Comparison of ENCODE assay signal across 34 cellular contexts in genomic region chr4:155837203-155837796, GRCh38. TPM values are rescaled to one million over a fixed set of nuclear protein-coding genes. Genes with fewer than 3 reads are reported as not detected.
A peak's percentile ranks its signal among the peaks of the same experiment; 100 is the strongest.
DNase-seq lines count a peak whose midpoint lies in the region; ATAC-seq, FAIRE-seq and TF ChIP-seq lines count a peak whose summit lies in the region.
"Had no signal": no experiment of that assay in that cellular context is flagged by ENCODE, and none has a peak within 500 bp of the region (broad histone marks: within the 10 kb centered on the region; RNA-seq: fewer than 3 reads in every experiment).

No MANE protein-coding gene starts in this region.

- no peak overlapping the region for H3K9ac ChIP-seq in GM12878 (ENCODE audit: control insufficient read depth, insufficient read depth, low read length)

- RAD21 ChIA-PET in GM12878 (lab: Charles Lee; ENCODE audit: unreplicated experiment), result no interaction called here

- no TSS peak for BruUV-seq in GM12878 (replicated peaks; lab: Mats Ljungman, UMichigan)

- TF ChIP-seq EP300 in GM12878 (IDR thresholded peaks at IDR 0.05; ENCODE audit: borderline replicate concordance in 1 of 2, control insufficient read depth in 1 of 2, low read depth in 2 of 2, low read length in 2 of 2), result no peak

- 0% methylated on average over 1 of the region's 1 CpG for WGBS in GM12878 (ENCODE audit: insufficient coverage, insufficient replicate concordance, low lambda C conversion rate, missing lambda C conversion rate)

- TF ChIP-seq CTCF in GM12878 (IDR thresholded peaks at IDR 0.05 in 2 of 3, conservative IDR thresholded peaks at IDR 0.05 in 1 of 3; ENCODE audit: control insufficient read depth in 2 of 3, extremely low read depth in 1 of 3, insufficient read depth in 1 of 3, low read depth in 3 of 3, low read length in 3 of 3), result no peak

- POLR2A ChIA-PET in GM12878 (lab: Charles Lee), result no interaction called here
- POLR2A ChIA-PET in CD8-positive, alpha-beta memory T cell (lab: Charles Lee), result no interaction called here

- H2AFZ ChIP-seq in GM12878 (ENCODE audit: control insufficient read depth, low read depth, low read length), result no peak overlapping the region

- peak; percentile 52 for ATAC-seq in GM18868 (IDR thresholded peaks at IDR 0.05; ENCODE audit: unreplicated experiment)
- peak; percentile 56 for ATAC-seq in GM21423 (IDR thresholded peaks at IDR 0.05; ENCODE audit: unreplicated experiment)
- peak; percentile 64 for ATAC-seq in HG02981 (IDR thresholded peaks at IDR 0.05; ENCODE audit: unreplicated experiment)
- ATAC-seq in GM12878, result peak; percentile 67
- no peak for ATAC-seq in GM18505 (IDR thresholded peaks at IDR 0.05; ENCODE audit: unreplicated experiment)
- ATAC-seq: CD8-positive, alpha-beta T cell; effector memory CD8-positive, alpha-beta T cell; natural killer cell treated with Interleukin-12 subunit alpha and Interleukin-12 subunit beta and Interleukin-15 and Interleukin-18, amount 100 ng/mL, for 72 hours; psoas muscle; sciatic nerve had no signal

- H3K27ac Mint-ChIP-seq in CD8-positive, alpha-beta memory T cell, result no peak overlapping the region
- H3K27ac Mint-ChIP-seq: CD8-positive, alpha-beta T cell; effector memory CD8-positive, alpha-beta T cell; HFFc6; natural killer cell treated with Interleukin-12 subunit alpha and Interleukin-12 subunit beta and Interleukin-15 and Interleukin-18, amount 100 ng/mL, for 72 hours had no signal

- no peak overlapping the region for H3K4me3 Mint-ChIP-seq in CD8-positive, alpha-beta memory T cell
- H3K4me3 Mint-ChIP-seq: CD8-positive, alpha-beta T cell; effector memory CD8-positive, alpha-beta T cell; HFFc6; natural killer cell treated with Interleukin-12 subunit alpha and Interleukin-12 subunit beta and Interleukin-15 and Interleukin-18, amount 100 ng/mL, for 72 hours had no signal

- no peak for DNase-seq in GM12878 (ENCODE audit: low read depth, low spot score)
- no peak for DNase-seq in NCI-H2107 treated with DMSO at 0.1 percent for 48 hours (lab: John Stamatoyannopoulos, UW; ENCODE audit: unreplicated experiment)
- no peak for DNase-seq in CD8-positive, alpha-beta memory T cell
- DNase-seq: activated CD4-positive, alpha-beta T cell treated with anti-CD3 and anti-CD28 coated beads, Interleukin-2, amount 50 U/mL, for 48 hours; activated naive CD4-positive, alpha-beta T cell treated with Interleukin-2 at 50 U/mL for 16 hours; BE2C; CD8-positive, alpha-beta T cell; central memory CD4-positive, alpha-beta T cell; DMS 273 treated with DMSO at 0.1 percent for 48 hours; effector memory CD8-positive, alpha-beta T cell; GOT3; HFFc6; hypothalamus; NCI-H1105 treated with DMSO at 0.1 percent for 48 hours; NCI-H187 treated with DMSO at 0.1 percent for 48 hours; NCI-H2171 treated with DMSO at 0.1 percent for 48 hours; NCI-H526; psoas muscle; SHP77; T-helper 2 cell had no signal

- H3K27me3 Mint-ChIP-seq in CD8-positive, alpha-beta memory T cell, result peaks cover 0 to 6% of the 10 kb centered on the region in 2 donors
- H3K27me3 Mint-ChIP-seq: effector memory CD8-positive, alpha-beta T cell had no signal

- H3K36me3 Mint-ChIP-seq in CD8-positive, alpha-beta memory T cell, result no peaks in the 10 kb centered on the region
- H3K36me3 Mint-ChIP-seq: CD8-positive, alpha-beta T cell; natural killer cell treated with Interleukin-12 subunit alpha and Interleukin-12 subunit beta and Interleukin-15 and Interleukin-18, amount 100 ng/mL, for 72 hours had no signal

- no peaks in the 10 kb centered on the region for H3K9me3 Mint-ChIP-seq in CD8-positive, alpha-beta memory T cell
- H3K9me3 Mint-ChIP-seq: CD8-positive, alpha-beta T cell; effector memory CD8-positive, alpha-beta T cell; natural killer cell treated with Interleukin-12 subunit alpha and Interleukin-12 subunit beta and Interleukin-15 and Interleukin-18, amount 100 ng/mL, for 72 hours had no signal

- SMC1A ChIA-PET in GM12878 (lab: Charles Lee; ENCODE audit: uncharacterized antibody, unreplicated experiment), result interaction anchor here (1.1 to 1.7 kb wide), 2 partner anchors 84 to 116 kb away, joined by 3 to 4 read pairs; no protein-coding TSS in a partner anchor

- H3K4me1 Mint-ChIP-seq in CD8-positive, alpha-beta memory T cell, result no peaks in the 10 kb centered on the region

- H4K20me1 ChIP-seq in GM12878 (ENCODE audit: control insufficient read depth, insufficient read depth), result no peaks in the 10 kb centered on the region

- H3K79me2 ChIP-seq in GM12878 (ENCODE audit: control insufficient read depth, insufficient read depth, low read length), result no peaks in the 10 kb centered on the region

- no peaks in the 10 kb centered on the region for H3K27me3 ChIP-seq in GM12878 (replicated peaks in 1 of 2; ENCODE audit: control insufficient read depth in 2 of 2, insufficient read depth in 2 of 2, low read length in 1 of 2)
- H3K27me3 ChIP-seq in CD8-positive, alpha-beta memory T cell (ENCODE audit: insufficient read depth, low read length, poor library complexity, severe bottlenecking), result no peaks in the 10 kb centered on the region
- H3K27me3 ChIP-seq: tibial nerve had no signal

- TF ChIP-seq RAD21 in GM12878 (IDR thresholded peaks at IDR 0.05; ENCODE audit: insufficient read depth, low read depth, low read length), result no peak

- no peaks in the 10 kb centered on the region for H3K9me3 ChIP-seq in GM12878 (replicated peaks; ENCODE audit: control insufficient read depth, insufficient read depth, low read length)
- H3K9me3 ChIP-seq in CD8-positive, alpha-beta memory T cell (ENCODE audit: low read length), result no peaks in the 10 kb centered on the region
- H3K9me3 ChIP-seq: BE2C, psoas muscle, tibial nerve had no signal

- in situ Hi-C loops in GM12878 (cut with MboI), result no loop called here

- TF ChIP-seq POLR2A in GM12878 (IDR thresholded peaks at IDR 0.05; ENCODE audit: low read depth, low read length) (no peak), GM18505 (IDR thresholded peaks at IDR 0.05; ENCODE audit: borderline replicate concordance, extremely low read depth, insufficient read depth, insufficient read length) (no peak)

- intact Hi-C loops in GM12878 (cut with micrococcal nuclease; ENCODE audit: unreplicated experiment), result no loop called here

- no peak overlapping the region for H3K27ac ChIP-seq in GM12878 (ENCODE audit: control insufficient read depth, insufficient read depth)
- H3K27ac ChIP-seq in CD8-positive, alpha-beta memory T cell (ENCODE audit: low read depth, low read length), result no peak overlapping the region
- H3K27ac ChIP-seq: psoas muscle, tibial nerve had no signal

- H3K4me3 ChIP-seq in GM12878, result no peak overlapping the region
- no peak overlapping the region for H3K4me3 ChIP-seq in CD8-positive, alpha-beta memory T cell (ENCODE audit: low read length)
- H3K4me3 ChIP-seq: psoas muscle, tibial nerve had no signal

- H3K4me1 ChIP-seq in GM12878 (ENCODE audit: control insufficient read depth, insufficient read depth, low read length), result no peaks in the 10 kb centered on the region
- H3K4me1 ChIP-seq in CD8-positive, alpha-beta memory T cell (ENCODE audit: insufficient read depth, low read length), result no peaks in the 10 kb centered on the region
- H3K4me1 ChIP-seq: BE2C, psoas muscle, tibial nerve had no signal

- CTCF ChIA-PET in GM12878 (lab: Yijun Ruan, JAX), result no interaction called here
- CTCF ChIA-PET in CD8-positive, alpha-beta memory T cell (lab: Charles Lee), result no interaction called here

- H3K36me3 ChIP-seq in GM12878 (ENCODE audit: control insufficient read depth in 2 of 2, insufficient read depth in 2 of 2, low read length in 1 of 2), result no peaks in the 10 kb centered on the region
- no peaks in the 10 kb centered on the region for H3K36me3 ChIP-seq in CD8-positive, alpha-beta memory T cell (ENCODE audit: insufficient read depth, low read length)
- H3K36me3 ChIP-seq: BE2C, tibial nerve had no signal

- no peak overlapping the region for H3K4me2 ChIP-seq in GM12878 (ENCODE audit: control insufficient read depth, insufficient read depth)

- peak; percentile 31 for FAIRE-seq in GM12878 (lab: Jason Lieb, UNC)

TF ChIP-seq in GM12878, 131 proteins besides CTCF, POLR2A, EP300 and RAD21:
- TF ChIP-seq SPI1 (IDR thresholded peaks at IDR 0.05; ENCODE audit: borderline replicate concordance, insufficient read depth, low read depth, low read length) (peak; percentile 41; the same call in 1 of the 2 replicates), HDAC6 (IDR thresholded peaks at IDR 0.05; ENCODE audit: unreplicated experiment) (no peak)

RNA-seq across cellular contexts. Expression of gene ASIC5, which starts 28.8 kb away (rescaled TPM):
- total RNA-seq in GM12878 (2013; cell fraction: nucleolus; rRNA removed), result not detected in 2 replicates
- total RNA-seq in GM12878 (2014; rRNA removed) (not detected in 2 replicates), GM12878 (2014; rRNA removed; fragmentation: Illumina TruSeq; extraction: Trizol) (not detected in 2 replicates), GM12878 (2021) (not detected in 2 replicates)
- not detected for polyA plus RNA-seq in GM12878 (2011; ENCODE audit: low read depth)
- polyA plus RNA-seq in GM12878 (2011; rRNA removed) (not detected in 2 replicates), GM12878 (2014; fragmentation: Illumina TruSeq; extraction: Trizol) (not detected in 2 replicates), GM12878 (2014; fragmentation: Nextera tagmentation; extraction: Ambion mirVana) (not detected), GM12878 (2014; rRNA removed) (not detected in 2 replicates), GM12878 (2016; fragmentation: Nextera tagmentation; extraction: Ambion mirVana) (not detected)
- polyA plus RNA-seq in GM12878 (2011; cell fraction: cytosol; rRNA removed), result not detected in 2 replicates
- not detected in 2 replicates for polyA plus RNA-seq in GM12878 (2011; cell fraction: nucleus; rRNA removed)
- not detected in 2 replicates for polyA plus RNA-seq in GM12878 (2012)
- not detected in 2 replicates for polyA minus RNA-seq in GM12878 (2011; rRNA and poly(A)+ RNA removed)
- polyA minus RNA-seq in GM12878 (2011; cell fraction: cytosol; rRNA and poly(A)+ RNA removed), result not detected in 2 replicates
- polyA minus RNA-seq in GM12878 (2011; cell fraction: nucleus; rRNA and poly(A)+ RNA removed), result not detected in 2 replicates
- total RNA-seq in CD8-positive, alpha-beta memory T cell, result not detected
- not detected for polyA plus RNA-seq in CD8-positive, alpha-beta memory T cell
- total RNA-seq: CD8-positive, alpha-beta T cell; epithelial cell of proximal tubule; glomerular endothelial cell; HFFc6; HT-29; lung microvascular endothelial cell; mucosa of gallbladder; natural killer cell treated with Interleukin-12 subunit alpha and Interleukin-12 subunit beta and Interleukin-15 and Interleukin-18, amount 100 ng/mL, for 72 hours; omental fat pad; psoas muscle; sciatic nerve; tibial nerve had no signal
- polyA plus RNA-seq: adipose tissue, psoas muscle had no signal
